18 cellular contexts compared by ENCODE assay signal in genomic region chr18:12033643-12034025, GRCh38.
"Had no signal": no experiment of that assay in that cellular context is flagged by ENCODE, and none has a peak within 500 bp of the region (broad histone marks: within the 10 kb centered on the region; RNA-seq: fewer than 3 reads in every experiment).

No MANE protein-coding gene starts in this region.

- DNase-seq: activated B cell treated with CpG ODN at 0.5 μM for 24 hours; activated CD4-positive, alpha-beta memory T cell treated with anti-CD3 and anti-CD28 coated beads, Interleukin-2, amount 10 ng/mL, durations not matched to agents 7 days and 5 days; activated CD4-positive, alpha-beta T cell treated with anti-CD3 and anti-CD28 coated beads for 48 hours; activated gamma-delta T cell; amygdala; caudate nucleus; dorsolateral prefrontal cortex; kidney; naive thymus-derived CD8-positive, alpha-beta T cell; stimulated activated naive B cell treated with anti-CD40 and anti-IgM and Interleukin-4, amounts not matched to agents 10 μg/mL and 1 μg/mL and 100 μg/mL, for 72 hours; T-cell; thyroid gland had no signal

- H3K9me3 ChIP-seq: left lung, neutrophil, sigmoid colon, thyroid gland had no signal

- H3K4me3 ChIP-seq: dorsolateral prefrontal cortex, left lung, sigmoid colon, thyroid gland had no signal

- H3K36me3 Mint-ChIP-seq: activated naive CD4-positive, alpha-beta T cell treated with anti-CD3 and anti-CD28 coated beads, Interleukin-2, amount 50 U/mL, for 72 hours; stimulated activated naive B cell treated with anti-CD40 and anti-IgM and Interleukin-4, amounts not matched to agents 10 μg/mL and 1 μg/mL and 100 μg/mL, for 72 hours had no signal

- H3K27me3 Mint-ChIP-seq: activated B cell treated with CpG ODN at 0.5 μM for 24 hours; activated CD4-positive, alpha-beta memory T cell treated with anti-CD3 and anti-CD28 coated beads, Interleukin-2, amount 10 ng/mL, durations not matched to agents 7 days and 5 days had no signal

- H3K27ac Mint-ChIP-seq: activated B cell treated with CpG ODN at 0.5 μM for 24 hours; activated CD4-positive, alpha-beta memory T cell treated with anti-CD3 and anti-CD28 coated beads, Interleukin-2, amount 10 ng/mL, durations not matched to agents 7 days and 5 days; T-cell had no signal

- H3K27me3 ChIP-seq: dorsolateral prefrontal cortex, sigmoid colon, thyroid gland had no signal

- ATAC-seq: activated naive CD4-positive, alpha-beta T cell treated with anti-CD3 and anti-CD28 coated beads, Interleukin-2, amount 50 U/mL, for 72 hours; left lung; naive thymus-derived CD8-positive, alpha-beta T cell; SK-N-SH treated with all-trans-retinoic acid at 6 μM for 48 hours; stimulated activated naive B cell treated with anti-CD40 and anti-IgM and Interleukin-4, amounts not matched to agents 10 μg/mL and 1 μg/mL and 100 μg/mL, for 72 hours; T-cell had no signal

- H3K79me2 ChIP-seq: parathyroid adenoma had no signal

- H3K27ac ChIP-seq: dorsolateral prefrontal cortex, left lung, parathyroid adenoma had no signal

- H3K4me3 Mint-ChIP-seq: activated B cell treated with CpG ODN at 0.5 μM for 24 hours; activated CD4-positive, alpha-beta memory T cell treated with anti-CD3 and anti-CD28 coated beads, Interleukin-2, amount 10 ng/mL, durations not matched to agents 7 days and 5 days; naive thymus-derived CD8-positive, alpha-beta T cell; stimulated activated naive B cell treated with anti-CD40 and anti-IgM and Interleukin-4, amounts not matched to agents 10 μg/mL and 1 μg/mL and 100 μg/mL, for 72 hours; T-cell had no signal

- H2AFZ ChIP-seq: parathyroid adenoma had no signal

- H3K9me3 Mint-ChIP-seq: activated B cell treated with CpG ODN at 0.5 μM for 24 hours; activated CD4-positive, alpha-beta memory T cell treated with anti-CD3 and anti-CD28 coated beads, Interleukin-2, amount 10 ng/mL, durations not matched to agents 7 days and 5 days; activated naive CD4-positive, alpha-beta T cell treated with anti-CD3 and anti-CD28 coated beads, Interleukin-2, amount 50 U/mL, for 72 hours; naive thymus-derived CD8-positive, alpha-beta T cell; stimulated activated naive B cell treated with anti-CD40 and anti-IgM and Interleukin-4, amounts not matched to agents 10 μg/mL and 1 μg/mL and 100 μg/mL, for 72 hours; T-cell had no signal

- H3K9ac ChIP-seq: parathyroid adenoma had no signal
